ENCODE assay signal across 35 cellular contexts in genomic region chr6:40387871-40388264, GRCh38.
DNase-seq lines count a peak whose midpoint lies in the region; ATAC-seq, FAIRE-seq and TF ChIP-seq lines count a peak whose summit lies in the region.
"Had no signal": no experiment of that assay in that cellular context is flagged by ENCODE, and none has a peak within 500 bp of the region (broad histone marks: within the 10 kb centered on the region; RNA-seq: fewer than 3 reads in every experiment).

No MANE protein-coding gene starts in this region.

- H3K9me3 Mint-ChIP-seq in T-helper 2 cell treated with Interferon-gamma antibody and Interleukin-4, amounts not matched to agents 5 μg/mL and 100 μg/mL, for 36 hours: no peaks in the 10 kb centered on the region
- H3K9me3 Mint-ChIP-seq: activated naive CD8-positive, alpha-beta T cell treated with anti-CD3 and anti-CD28 coated beads, Interleukin-2, amount 10 ng/mL, durations not matched to agents 7 days and 5 days; activated T-cell treated with anti-CD3 and anti-CD28 coated beads, Interleukin-2, amount 50 U/mL, for 4 hours; mesothelial cell of epicardium had no signal

- H3K4me3 ChIP-seq in WERI-Rb-1 (ENCODE audit: low read depth, low read length): no peak overlapping the region
- H3K4me3 ChIP-seq: ascending aorta, cardiac muscle cell, colonic mucosa, psoas muscle, stomach, vagina had no signal

- no peak for DNase-seq in T-helper 2 cell treated with Interferon-gamma antibody and Interleukin-4, amounts not matched to agents 5 μg/mL and 100 μg/mL, for 36 hours (ENCODE audit: low spot score)
- no peak for DNase-seq in T-helper 2 cell
- peak; percentile 1 for DNase-seq in AG20443 (ENCODE audit: low spot score)
- DNase-seq in WERI-Rb-1: peak; percentile 4
- peak; percentile 22 for DNase-seq in islet precursor cell
- no peak for DNase-seq in H54 (ENCODE audit: insufficient read length, low spot score)
- no peak for DNase-seq in NCI-H2196 (lab: John Stamatoyannopoulos, UW; ENCODE audit: unreplicated experiment)
- DNase-seq: activated CD4-positive, CD25-positive, alpha-beta regulatory T cell; activated naive CD8-positive, alpha-beta T cell treated with anti-CD3 and anti-CD28 coated beads, Interleukin-2, amount 10 ng/mL, durations not matched to agents 7 days and 5 days; activated T-cell treated with anti-CD3 and anti-CD28 coated beads, Interleukin-2, amount 50 U/mL, for 4 hours; Calu3; colonic mucosa; DMS79 treated with DMSO at 0.1 percent for 48 hours; effector CD8-positive, alpha-beta T cell; GF-D8; glutamatergic neuron; HFFc6; kidney; NCI-H1436 treated with DMSO at 0.1 percent for 48 hours; NCI-H2107; NCI-H446; NCI-H748 treated with DMSO at 0.1 percent for 48 hours; nucleus accumbens; psoas muscle; SHP77; stimulated activated CD8-positive, alpha-beta memory T cell treated with anti-CD3 and anti-CD28 coated beads, Interleukin-4, amount 100 ng/mL, for 48 hours; stomach had no signal

- H3K4me3 Mint-ChIP-seq in T-helper 2 cell treated with Interferon-gamma antibody and Interleukin-4, amounts not matched to agents 5 μg/mL and 100 μg/mL, for 36 hours: peak overlapping the region; percentile 22
- H3K4me3 Mint-ChIP-seq: activated naive CD8-positive, alpha-beta T cell treated with anti-CD3 and anti-CD28 coated beads, Interleukin-2, amount 10 ng/mL, durations not matched to agents 7 days and 5 days; activated T-cell treated with anti-CD3 and anti-CD28 coated beads, Interleukin-2, amount 50 U/mL, for 4 hours; CD14-positive monocyte; HFFc6; IgD-negative memory B cell; mesothelial cell of epicardium had no signal

- peaks cover under 1% of the 10 kb centered on the region for H3K36me3 Mint-ChIP-seq in T-helper 2 cell treated with Interferon-gamma antibody and Interleukin-4, amounts not matched to agents 5 μg/mL and 100 μg/mL, for 36 hours (ENCODE audit: low read depth)
- H3K36me3 Mint-ChIP-seq: activated naive CD8-positive, alpha-beta T cell treated with anti-CD3 and anti-CD28 coated beads, Interleukin-2, amount 10 ng/mL, durations not matched to agents 7 days and 5 days; CD14-positive monocyte; IgD-negative memory B cell; mesothelial cell of epicardium had no signal

- no peak for ATAC-seq in HG02938 (IDR thresholded peaks at IDR 0.05; ENCODE audit: unreplicated experiment)
- ATAC-seq: psoas muscle, sciatic nerve had no signal

- TF ChIP-seq POLR2A in H54 (IDR thresholded peaks at IDR 0.05; ENCODE audit: low read depth, low read length): no peak

- peak overlapping the region; percentile 75 for H3K27ac Mint-ChIP-seq in T-helper 2 cell treated with Interferon-gamma antibody and Interleukin-4, amounts not matched to agents 5 μg/mL and 100 μg/mL, for 36 hours
- H3K27ac Mint-ChIP-seq: activated naive CD8-positive, alpha-beta T cell treated with anti-CD3 and anti-CD28 coated beads, Interleukin-2, amount 10 ng/mL, durations not matched to agents 7 days and 5 days; CD14-positive monocyte; HFFc6; IgD-negative memory B cell; mesothelial cell of epicardium had no signal

- peaks cover 59% of the 10 kb centered on the region for H3K4me1 Mint-ChIP-seq in T-helper 2 cell treated with Interferon-gamma antibody and Interleukin-4, amounts not matched to agents 5 μg/mL and 100 μg/mL, for 36 hours (ENCODE audit: low read depth)
- H3K4me1 Mint-ChIP-seq: CD14-positive monocyte, IgD-negative memory B cell, mesothelial cell of epicardium had no signal

- TF ChIP-seq CTCF in WERI-Rb-1 (IDR thresholded peaks at IDR 0.05; ENCODE audit: low read depth, low read length): no peak

- H3K27me3 ChIP-seq in WERI-Rb-1 (ENCODE audit: insufficient read depth, low read depth, severe bottlenecking): no peaks in the 10 kb centered on the region
- H3K27me3 ChIP-seq: ascending aorta, colonic mucosa, vagina had no signal

- no peak for FAIRE-seq in H54 (lab: Jason Lieb, UNC)

- H3K27me3 Mint-ChIP-seq in T-helper 2 cell treated with Interferon-gamma antibody and Interleukin-4, amounts not matched to agents 5 μg/mL and 100 μg/mL, for 36 hours (ENCODE audit: low read depth): no peaks in the 10 kb centered on the region

- no peak overlapping the region for H3K27ac ChIP-seq in WERI-Rb-1
- H3K27ac ChIP-seq: ascending aorta, cardiac muscle cell, colonic mucosa, psoas muscle, stomach, vagina had no signal

- no peaks in the 10 kb centered on the region for H3K36me3 ChIP-seq in WERI-Rb-1
- H3K36me3 ChIP-seq: ascending aorta, cardiac muscle cell, colonic mucosa, stomach, vagina had no signal

- H3K9me3 ChIP-seq in WERI-Rb-1 (ENCODE audit: severe bottlenecking): no peaks in the 10 kb centered on the region
- H3K9me3 ChIP-seq: ascending aorta, colonic mucosa, psoas muscle, stomach, vagina had no signal

Comparison
In these comparisons a context has a peak if more than half of its experiments do, and no peak if none do; other contexts are left out.
1. DNase-seq: peak in AG20443 (single experiment), WERI-Rb-1 (single experiment) and islet precursor cell (single experiment); none in T-helper 2 cell treated with Interferon-gamma antibody and Interleukin-4, amounts not matched to agents 5 μg/mL and 100 μg/mL, for 36 hours (single experiment), T-helper 2 cell (0 of 5), H54 (single experiment) and NCI-H2196 (single experiment).